Comparison of ENCODE assay signal across 9 cellular contexts in the genomic region with DNA sequence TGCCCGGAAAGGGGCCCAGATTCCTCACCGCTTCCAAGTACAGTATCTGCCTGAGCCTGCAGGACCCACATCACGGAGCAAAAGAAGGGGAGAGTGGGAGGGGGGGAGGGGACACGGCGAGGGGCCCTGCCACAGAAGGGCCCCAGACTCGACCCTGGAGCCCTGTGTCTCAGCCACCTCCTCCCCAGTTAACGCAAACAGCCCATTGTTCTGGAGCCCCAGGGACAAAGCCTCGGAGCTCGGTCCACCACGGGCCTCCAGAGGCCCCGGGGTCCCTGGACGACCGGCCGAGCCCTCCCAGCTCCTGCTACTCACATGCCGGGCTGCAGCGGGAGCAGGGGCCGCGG. TPM values are rescaled to one million over a fixed set of nuclear protein-coding genes. Genes with fewer than 3 reads are reported as not detected.
DNase-seq lines count a peak whose midpoint lies in the region; ATAC-seq and TF ChIP-seq lines count a peak whose summit lies in the region.
"Had no signal": no experiment of that assay in that cellular context is flagged by ENCODE, and none has a peak within 500 bp of the region (broad histone marks: within the 10 kb centered on the region; RNA-seq: fewer than 3 reads in every experiment).

No MANE protein-coding gene starts in this region.

- H3K27me3 ChIP-seq in DND-41 (ENCODE audit: insufficient read depth, low read length, poor library complexity) (peaks cover 59% of the 10 kb centered on the region), Peyer's patch (no peaks in the 10 kb centered on the region), hepatocyte (no peaks in the 10 kb centered on the region), adrenal gland (peaks cover 32% of the 10 kb centered on the region)

- 2% methylated on average over 17 of the region's 18 CpGs for WGBS in hepatocyte (ENCODE audit: low lambda C conversion rate, missing lambda C conversion rate)
- WGBS in adrenal gland, 4 donors = 0 to 7% (median 2%) methylated on average over 6 to 18 of the region's 18 CpGs

- no peak overlapping the region for H3K27ac ChIP-seq in DND-41 (ENCODE audit: low read length)
- H3K27ac ChIP-seq in Peyer's patch = no peak overlapping the region
- peak overlapping the region; percentile 57 for H3K27ac ChIP-seq in hepatocyte
- H3K27ac ChIP-seq in adrenal gland = no peak overlapping the region
- H3K27ac ChIP-seq: epithelial cell of prostate had no signal

- no peak for TF ChIP-seq POLR2A in Peyer's patch (IDR thresholded peaks at IDR 0.05)
- TF ChIP-seq POLR2A in adrenal gland (IDR thresholded peaks at IDR 0.05) = no peak

- H3K36me3 ChIP-seq in DND-41 (ENCODE audit: insufficient read depth, low read length) (no peaks in the 10 kb centered on the region), Peyer's patch (no peaks in the 10 kb centered on the region), hepatocyte (replicated peaks; ENCODE audit: insufficient read depth, low read depth) (no peaks in the 10 kb centered on the region), adrenal gland (replicated peaks in 1 of 2) (no peaks in the 10 kb centered on the region)

- no peaks in the 10 kb centered on the region for H3K79me2 ChIP-seq in DND-41 (ENCODE audit: insufficient read depth, low read length)
- H3K79me2 ChIP-seq in hepatocyte = peaks cover 13% of the 10 kb centered on the region

- H4K20me1 ChIP-seq in DND-41 (ENCODE audit: insufficient read depth, low read length) (peaks cover 43% of the 10 kb centered on the region), hepatocyte (ENCODE audit: insufficient read depth, poor library complexity, severe bottlenecking) (peaks cover 5% of the 10 kb centered on the region)

- intact Hi-C loops in adrenal gland (cut with DNase I) = no loop called here

- H3K4me1 ChIP-seq in DND-41 (ENCODE audit: insufficient read depth, low read length) = peaks cover 25% of the 10 kb centered on the region
- H3K4me1 ChIP-seq in Peyer's patch = peaks cover 5 to 18% (median 15%) of the 10 kb centered on the region in 4 donors
- H3K4me1 ChIP-seq in hepatocyte (ENCODE audit: insufficient read depth) = peaks cover 56% of the 10 kb centered on the region
- H3K4me1 ChIP-seq in adrenal gland (replicated peaks in 1 of 2) = peaks cover 0 to 9% of the 10 kb centered on the region in 2 donors

- no peaks in the 10 kb centered on the region for H3K9me2 ChIP-seq in hepatocyte (replicated peaks; ENCODE audit: insufficient read depth)

- H3K9ac ChIP-seq in DND-41 (ENCODE audit: low read depth, low read length) = peak overlapping the region; percentile 41; the same call in 1 of the 2 replicates

- H3K4me3 ChIP-seq in DND-41 (ENCODE audit: low read depth in 1 of 2, low read length in 2 of 2) = peak overlapping the region in 1 of 2 experiments; percentile 54; a peak in 2 of 4 replicates
- H3K4me3 ChIP-seq in Peyer's patch = peak overlapping the region; percentile 18 to 54 (median 50)
- peak overlapping the region; percentile 55 for H3K4me3 ChIP-seq in hepatocyte
- H3K4me3 ChIP-seq in adrenal gland = peak overlapping the region in 1 of 4 donors; percentile 44

- TF ChIP-seq CTCF in DND-41 (IDR thresholded peaks at IDR 0.05; ENCODE audit: borderline replicate concordance, extremely low read depth, low read length, poor library complexity, severe bottlenecking) = no peak
- no peak for TF ChIP-seq CTCF in Peyer's patch (IDR thresholded peaks at IDR 0.05)
- TF ChIP-seq CTCF in hepatocyte (IDR thresholded peaks at IDR 0.05; ENCODE audit: poor library complexity) = no peak
- no peak for TF ChIP-seq CTCF in adrenal gland (IDR thresholded peaks at IDR 0.05)
- TF ChIP-seq CTCF in GM10266 (IDR thresholded peaks at IDR 0.05; ENCODE audit: control insufficient read depth, insufficient read depth, low read depth, missing control alignments) = no peak

- DNase-seq in DND-41 (no peak), Peyer's patch (no peak), hepatocyte (ENCODE audit: low spot score) (no peak), retina (peak; percentile 60), adrenal gland (no peak), GM10266 (ENCODE audit: extremely low spot score) (no peak), GDM1 (lab: John Stamatoyannopoulos, UW) (no peak), RPMI8226 (no peak)

- H2AFZ ChIP-seq in DND-41 (ENCODE audit: low read depth, low read length) (no peak overlapping the region), hepatocyte (no peak overlapping the region)

- H3K4me2 ChIP-seq in DND-41 (ENCODE audit: insufficient read depth, low read length) = peak overlapping the region; percentile 92
- H3K4me2 ChIP-seq in hepatocyte = peak overlapping the region; percentile 98

- no peak for ATAC-seq in DND-41 (ENCODE audit: insufficient read depth, low read depth)

- no peaks in the 10 kb centered on the region for H3K9me3 ChIP-seq in DND-41 (ENCODE audit: insufficient read depth, low read length, severe bottlenecking)
- no peaks in the 10 kb centered on the region for H3K9me3 ChIP-seq in Peyer's patch
- no peaks in the 10 kb centered on the region for H3K9me3 ChIP-seq in hepatocyte (ENCODE audit: low read depth)
- H3K9me3 ChIP-seq in adrenal gland (replicated peaks in 1 of 3) = no peaks in the 10 kb centered on the region

RNA-seq across cellular contexts. Expression of a gene that starts 0.5 kb away (rescaled TPM):
- 10 to 100 TPM in 2 of 4 donors, 1 to 10 TPM in 2; 2.5 to 61.1 (median 11.1) TPM for total RNA-seq in Peyer's patch
- total RNA-seq in hepatocyte = 9.6 and 11.6 TPM in 2 replicates
- polyA plus RNA-seq in hepatocyte = 21.9 and 23.5 TPM in 2 replicates
- total RNA-seq in adrenal gland = 10 to 100 TPM in 3 of 8 donors, 1 to 10 TPM in 5; 2.6 to 12.5 (median 8.2) TPM
- polyA plus RNA-seq in adrenal gland = 10 to 100 TPM in 2 of 3 donors, under 1 TPM in 1; 0.15 to 29.2 (median 16.2) TPM

RNA-seq across cellular contexts. Expression of a gene that starts 14.0 kb away (rescaled TPM):
- total RNA-seq in Peyer's patch = 10 to 100 TPM; 16.5 to 93.9 (median 71.3) TPM
- 57.9 and 61.7 TPM in 2 replicates for total RNA-seq in hepatocyte
- 53.4 and 74.1 TPM in 2 replicates for polyA plus RNA-seq in hepatocyte
- total RNA-seq in adrenal gland = 10 to 100 TPM; 21.6 to 52.1 (median 44.4) TPM
- polyA plus RNA-seq in adrenal gland = 10 to 100 TPM; 15.8 to 49.7 (median 20.6) TPM

RNA-seq across cellular contexts. Expression of a gene that starts 39.1 kb away (rescaled TPM):
- total RNA-seq in Peyer's patch = 10 to 100 TPM; 34.3 to 71.1 (median 49.4) TPM
- 14.3 and 14.7 TPM in 2 replicates for total RNA-seq in hepatocyte
- polyA plus RNA-seq in hepatocyte = 23.5 and 28.8 TPM in 2 replicates
- total RNA-seq in adrenal gland = 10 to 100 TPM in 7 of 8 donors, 1 to 10 TPM in 1; 5.1 to 22.6 (median 18.1) TPM
- 10 to 100 TPM in 2 of 3 donors, 1 to 10 TPM in 1; 8.2 to 29.6 (median 22.8) TPM for polyA plus RNA-seq in adrenal gland

RNA-seq across cellular contexts. Expression of a gene that starts 41.5 kb away (rescaled TPM):
- total RNA-seq in Peyer's patch (under 1 TPM in 1 of 4 donors, not detected in 3; 0.38 TPM), hepatocyte (0.16 and 0.47 TPM in 2 replicates), adrenal gland (under 1 TPM in 2 of 8 donors, not detected in 6; 0.15 to 0.18 TPM)
- polyA plus RNA-seq in hepatocyte (0.27 and 1.4 TPM in 2 replicates), adrenal gland (under 1 TPM; 0.03 to 0.13 (median 0.08) TPM)
